In genomic region chr19:13150919-13151604, GRCh38 we compare ENCODE assay signal across 8 cellular contexts. TPM values are rescaled to one million over a fixed set of nuclear protein-coding genes. Genes with fewer than 3 reads are reported as not detected.
DNase-seq lines count a peak whose midpoint lies in the region; ATAC-seq lines count a peak whose summit lies in the region.

No MANE protein-coding gene starts in this region.

- no peaks in the 10 kb centered on the region for H3K36me3 ChIP-seq in esophagus (ENCODE audit: control insufficient read depth in 2 of 2, insufficient read depth in 2 of 2, low read length in 1 of 2)
- H3K36me3 ChIP-seq in neuronal stem cell (replicated peaks in 1 of 2; ENCODE audit: control insufficient read depth in 2 of 2, insufficient read depth in 2 of 2, low read length in 2 of 2): peaks cover 0 to 13% of the 10 kb centered on the region in 2 donors

- H3K27me3 ChIP-seq in esophagus (ENCODE audit: control insufficient read depth in 1 of 2, insufficient read depth in 2 of 2, low read length in 2 of 2): no peaks in the 10 kb centered on the region
- no peaks in the 10 kb centered on the region for H3K27me3 ChIP-seq in neuronal stem cell (ENCODE audit: control insufficient read depth in 3 of 3, insufficient read depth in 3 of 3, low read depth in 1 of 3, low read length in 3 of 3)

- H2BK15ac ChIP-seq in neuronal stem cell (ENCODE audit: low read length): peak overlapping the region; percentile 83

- peaks cover 13% of the 10 kb centered on the region for H3K79me1 ChIP-seq in neuronal stem cell (ENCODE audit: low read depth, low read length)

- H3K4me3 ChIP-seq in esophagus (ENCODE audit: low read depth in 1 of 2, low read length in 2 of 2) (peak overlapping the region; percentile 80 to 95), neuronal stem cell (ENCODE audit: low read length in 2 of 2) (peak overlapping the region; percentile 69 to 94)

- H2AK5ac ChIP-seq in neuronal stem cell (ENCODE audit: low read depth, low read length): peak overlapping the region; percentile 99

- peak overlapping the region; percentile 97 for H3K9ac ChIP-seq in neuronal stem cell (ENCODE audit: low read depth, low read length, poor library complexity)

- H4K8ac ChIP-seq in neuronal stem cell (ENCODE audit: low read depth, low read length): no peak overlapping the region

- H3K27ac ChIP-seq in esophagus (ENCODE audit: low read depth in 2 of 2, low read length in 1 of 2) (peak overlapping the region; percentile 97 to 100), neuronal stem cell (replicated peaks; ENCODE audit: low read length) (peak overlapping the region; percentile 81)

- H2AFZ ChIP-seq in neuronal stem cell (ENCODE audit: low read length): peak overlapping the region; percentile 94

- peak overlapping the region; percentile 96 for H3K18ac ChIP-seq in neuronal stem cell (ENCODE audit: low read length)

- peaks cover 0 to 4% of the 10 kb centered on the region in 2 donors for H3K4me1 ChIP-seq in esophagus (ENCODE audit: control insufficient read depth in 2 of 2, insufficient read depth in 2 of 2, low read length in 1 of 2)
- H3K4me1 ChIP-seq in neuronal stem cell (ENCODE audit: control insufficient read depth in 2 of 2, insufficient read depth in 1 of 2, low read depth in 1 of 2, low read length in 2 of 2): peaks cover 5 to 9% of the 10 kb centered on the region in 2 donors

- peak overlapping the region; percentile 84 for H3K4me2 ChIP-seq in neuronal stem cell (ENCODE audit: insufficient read depth, low read length, poor library complexity, severe bottlenecking)

- H3K4ac ChIP-seq in neuronal stem cell (ENCODE audit: low read length): peak overlapping the region; percentile 53

- no peak overlapping the region for H2BK12ac ChIP-seq in neuronal stem cell (ENCODE audit: low read length)

- peak overlapping the region; percentile 60 for H3K23ac ChIP-seq in neuronal stem cell (ENCODE audit: low read depth, low read length, poor library complexity)

- H3K9me3 ChIP-seq in esophagus (ENCODE audit: control insufficient read depth in 2 of 2, insufficient read depth in 1 of 2, low read depth in 1 of 2, low read length in 1 of 2): no peaks in the 10 kb centered on the region
- H3K9me3 ChIP-seq in neuronal stem cell (replicated peaks in 1 of 2; ENCODE audit: control insufficient read depth in 2 of 2, insufficient read depth in 1 of 2, low read depth in 1 of 2, low read length in 2 of 2): no peaks in the 10 kb centered on the region

- H2BK5ac ChIP-seq in neuronal stem cell (ENCODE audit: low read length): peak overlapping the region; percentile 95

- WGBS in esophagus, 2 donors: 0 to 1% methylated on average over 31 to 34 of the region's 34 CpGs
- WGBS in neuronal stem cell (ENCODE audit: extremely low coverage in 2 of 2, insufficient read length in 2 of 2, insufficient replicate concordance in 1 of 2), 2 donors: no CpG with 5 or more reads among the region's 34 CpGs

- ATAC-seq in GM18873 (IDR thresholded peaks at IDR 0.05; ENCODE audit: low FRiP score, unreplicated experiment) (no peak), sciatic nerve (no peak), GM21367 (IDR thresholded peaks at IDR 0.05; ENCODE audit: unreplicated experiment) (no peak)

- H4K91ac ChIP-seq in neuronal stem cell (ENCODE audit: low read depth, low read length, poor library complexity): no peak overlapping the region

- H3K14ac ChIP-seq in neuronal stem cell (ENCODE audit: low read length): peak overlapping the region; percentile 72

- peak overlapping the region; percentile 38 for H2BK120ac ChIP-seq in neuronal stem cell (ENCODE audit: low read depth, low read length)

- peak; percentile 52 for DNase-seq in activated T-cell treated with anti-CD3 and anti-CD28 coated beads, Interleukin-2, amount 50 U/mL, for 1 hour
- DNase-seq in activated T-cell treated with anti-CD3 and anti-CD28 coated beads for 4 hours (no peak), neuronal stem cell (ENCODE audit: low spot score) (peak; percentile 42), sciatic nerve (ENCODE audit: low spot score) (no peak)
- DNase-seq in activated CD4-positive, alpha-beta T cell treated with anti-CD3 and anti-CD28 coated beads for 48 hours: peak; percentile 42

- intact Hi-C loops in sciatic nerve (cut with DNase I): no loop called here

RNA-seq across cellular contexts. Expression of gene IER2, which starts 0.9 kb away (rescaled TPM):
- 100 to 1,000 TPM in 1 of 2 donors, 10 to 100 TPM in 1; 52.1 to 101 TPM for polyA plus RNA-seq in esophagus
- polyA plus RNA-seq in neuronal stem cell (2013, experiment 1 of 2): 64.6 TPM
- 64.5 TPM for polyA plus RNA-seq in neuronal stem cell (2013, experiment 2 of 2)
- 102 TPM for total RNA-seq in sciatic nerve

RNA-seq across cellular contexts. Expression of gene STX10, which starts 0.9 kb away (rescaled TPM):
- 10 to 100 TPM; 75.1 to 76.0 TPM for polyA plus RNA-seq in esophagus
- polyA plus RNA-seq in neuronal stem cell (2013, experiment 1 of 2): 35.3 TPM
- polyA plus RNA-seq in neuronal stem cell (2013, experiment 2 of 2): 33.1 TPM
- total RNA-seq in sciatic nerve: 48.3 TPM

RNA-seq across cellular contexts. Expression of gene NACC1, which starts 33.0 kb away (rescaled TPM):
- 10 to 100 TPM; 19.5 to 39.4 TPM for polyA plus RNA-seq in esophagus
- 123 TPM for polyA plus RNA-seq in neuronal stem cell (2013, experiment 1 of 2)
- 121 TPM for polyA plus RNA-seq in neuronal stem cell (2013, experiment 2 of 2)
- 30.7 TPM for total RNA-seq in sciatic nerve

RNA-seq across cellular contexts. Expression of gene TRMT1, which starts 34.5 kb away (rescaled TPM):
- polyA plus RNA-seq in esophagus: 10 to 100 TPM; 34.0 to 59.5 TPM
- 22.9 TPM for polyA plus RNA-seq in neuronal stem cell (2013, experiment 1 of 2)
- polyA plus RNA-seq in neuronal stem cell (2013, experiment 2 of 2): 24.4 TPM
- 34.7 TPM for total RNA-seq in sciatic nerve

RNA-seq across cellular contexts. Expression of gene LYL1, which starts 48.4 kb away (rescaled TPM):
- polyA plus RNA-seq in esophagus: 1 to 10 TPM; 1.5 to 1.9 TPM
- polyA plus RNA-seq in neuronal stem cell (2013, experiment 1 of 2): 1.1 TPM
- polyA plus RNA-seq in neuronal stem cell (2013, experiment 2 of 2): 1.1 TPM
- total RNA-seq in sciatic nerve: 20.2 TPM

Comparison
In these comparisons a context has a peak if more than half of its experiments do, and no peak if none do; other contexts are left out.
1. DNase-seq: peak in activated T-cell treated with anti-CD3 and anti-CD28 coated beads, Interleukin-2, amount 50 U/mL, for 1 hour (single experiment), activated CD4-positive, alpha-beta T cell treated with anti-CD3 and anti-CD28 coated beads for 48 hours (single experiment) and neuronal stem cell (single experiment); none in activated T-cell treated with anti-CD3 and anti-CD28 coated beads for 4 hours (single experiment) and sciatic nerve (single experiment).